ENCODE assay signal across 15 cellular contexts in the genomic region with DNA sequence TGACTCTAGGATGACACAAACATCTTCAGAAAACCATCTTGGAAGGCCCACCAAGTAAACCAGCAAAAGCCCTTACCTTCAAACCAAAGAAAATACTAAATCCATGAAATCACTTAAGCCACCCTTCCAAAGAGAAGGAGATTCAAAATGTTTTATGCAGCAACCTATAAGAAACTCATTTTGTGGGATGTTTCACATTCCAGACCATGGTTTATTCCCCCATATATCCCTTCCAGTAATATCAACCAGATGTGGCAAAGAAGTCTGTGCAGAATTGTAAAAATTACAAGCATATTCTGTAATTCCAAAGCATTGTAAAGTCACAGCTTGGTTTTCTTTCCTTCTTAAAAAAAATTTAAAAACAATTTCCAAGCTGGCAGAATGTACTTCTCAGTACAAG.
A peak's percentile ranks its signal among the peaks of the same experiment; 100 is the strongest.
DNase-seq lines count a peak whose midpoint lies in the region; FAIRE-seq and TF ChIP-seq lines count a peak whose summit lies in the region.
"Had no signal": no experiment of that assay in that cellular context is flagged by ENCODE, and none has a peak within 500 bp of the region (broad histone marks: within the 10 kb centered on the region; RNA-seq: fewer than 3 reads in every experiment).

No MANE protein-coding gene starts in this region.

- H3K9ac ChIP-seq in MM.1S (ENCODE audit: low read length), result no peak overlapping the region
- H3K9ac ChIP-seq: BLaER1 treated with 17β-estradiol and CSF1 and Interleukin-3, amounts not matched to agents 10 nM and 100 nM had no signal

- H3K4me3 ChIP-seq in BJ (ENCODE audit: low read depth, low read length) (no peak overlapping the region), SJSA1 (no peak overlapping the region), MM.1S (ENCODE audit: low read length) (no peak overlapping the region), uterus (no peak overlapping the region)
- H3K4me3 ChIP-seq: BLaER1 treated with 17β-estradiol and CSF1 and Interleukin-3, amounts not matched to agents 10 nM and 100 nM had no signal

- H3K9me3 Mint-ChIP-seq in nephron, result no peaks in the 10 kb centered on the region

- TF ChIP-seq CTCF in BJ (IDR thresholded peaks at IDR 0.05; ENCODE audit: insufficient read depth, low read depth, low read length), result no peak
- TF ChIP-seq CTCF in nephron (IDR thresholded peaks at IDR 0.05; ENCODE audit: unreplicated experiment in 3 of 3), result no peak
- no peak for TF ChIP-seq CTCF in MM.1S (IDR thresholded peaks at IDR 0.05; ENCODE audit: low read length)
- no peak for TF ChIP-seq CTCF in uterus (IDR thresholded peaks at IDR 0.05)

- H3K4me1 Mint-ChIP-seq in nephron, result peaks cover 7% of the 10 kb centered on the region

- H4K20me1 ChIP-seq in MM.1S (ENCODE audit: insufficient read depth, low read length), result no peaks in the 10 kb centered on the region
- H4K20me1 ChIP-seq: BLaER1 treated with 17β-estradiol and CSF1 and Interleukin-3, amounts not matched to agents 10 nM and 100 nM had no signal

- peaks cover 49% of the 10 kb centered on the region for H3K4me1 ChIP-seq in SJSA1 (replicated peaks)
- no peaks in the 10 kb centered on the region for H3K4me1 ChIP-seq in MM.1S (ENCODE audit: low read length)
- H3K4me1 ChIP-seq in uterus, result no peaks in the 10 kb centered on the region
- H3K4me1 ChIP-seq: BLaER1 treated with 17β-estradiol and CSF1 and Interleukin-3, amounts not matched to agents 10 nM and 100 nM had no signal

- TF ChIP-seq POLR2A in uterus (IDR thresholded peaks at IDR 0.05), result no peak

- H3K36me3 Mint-ChIP-seq in nephron (ENCODE audit: low read depth), result no peaks in the 10 kb centered on the region

- DNase-seq in BJ (ENCODE audit: low read depth), result peak; percentile 84
- DNase-seq in SJSA1 (ENCODE audit: low read depth in 1 of 2, low spot score in 2 of 2), result peak in 1 of 2 experiments; percentile 77
- no peak for DNase-seq in NCI-H2081 treated with DMSO at 0.1 percent for 48 hours (lab: John Stamatoyannopoulos, UW)
- no peak for DNase-seq in MM.1S
- no peak for DNase-seq in uterus
- DNase-seq: HCEC 1CT, KBM-7, NCI-H1092, NCI-H1694 treated with DMSO at 0.1 percent for 48 hours, NCI-H446, NCI-H748 treated with DMSO at 0.1 percent for 48 hours, PC-3 had no signal

- FAIRE-seq in endometrium (lab: Jason Lieb, UNC), result peak; percentile 86

- no peaks in the 10 kb centered on the region for H3K9me3 ChIP-seq in SJSA1 (replicated peaks)
- no peaks in the 10 kb centered on the region for H3K9me3 ChIP-seq in MM.1S (replicated peaks; ENCODE audit: insufficient read depth, low read length)
- no peaks in the 10 kb centered on the region for H3K9me3 ChIP-seq in uterus
- H3K9me3 ChIP-seq: BLaER1 treated with 17β-estradiol and CSF1 and Interleukin-3, amounts not matched to agents 10 nM and 100 nM had no signal

- H3K27me3 ChIP-seq in BJ (ENCODE audit: control insufficient read depth, insufficient read depth, low read length) (no peaks in the 10 kb centered on the region), SJSA1 (replicated peaks) (no peaks in the 10 kb centered on the region), MM.1S (replicated peaks; ENCODE audit: insufficient read depth, low read length) (no peaks in the 10 kb centered on the region), uterus (no peaks in the 10 kb centered on the region)
- H3K27me3 ChIP-seq: BLaER1 treated with 17β-estradiol and CSF1 and Interleukin-3, amounts not matched to agents 10 nM and 100 nM had no signal

- H3F3A ChIP-seq in MM.1S (ENCODE audit: insufficient read depth, low read length), result no peaks in the 10 kb centered on the region

- CTCF ChIA-PET in BJ (lab: Yijun Ruan, JAX), result interaction anchor here (0.9 kb wide), 1 partner anchor 197 kb away, joined by 3 read pairs; no protein-coding TSS in a partner anchor

- intact Hi-C loops in uterus (cut with DNase I; ENCODE audit: low total_unique reads), result no loop called here

- no peaks in the 10 kb centered on the region for H3K9me2 ChIP-seq in MM.1S (replicated peaks; ENCODE audit: insufficient read depth, low read length)

- H3K27ac ChIP-seq in SJSA1, result peak overlapping the region; percentile 65
- H3K27ac ChIP-seq in MM.1S (ENCODE audit: low read length), result no peak overlapping the region
- H3K27ac ChIP-seq in uterus, result no peak overlapping the region
- H3K27ac ChIP-seq: BLaER1 treated with 17β-estradiol and CSF1 and Interleukin-3, amounts not matched to agents 10 nM and 100 nM had no signal

- H3K36me3 ChIP-seq in BJ (ENCODE audit: control insufficient read depth, insufficient read depth, low read length), result no peaks in the 10 kb centered on the region
- no peaks in the 10 kb centered on the region for H3K36me3 ChIP-seq in SJSA1
- no peaks in the 10 kb centered on the region for H3K36me3 ChIP-seq in MM.1S (replicated peaks; ENCODE audit: insufficient read depth, low read length)
- no peaks in the 10 kb centered on the region for H3K36me3 ChIP-seq in uterus
- H3K36me3 ChIP-seq: BLaER1 treated with 17β-estradiol and CSF1 and Interleukin-3, amounts not matched to agents 10 nM and 100 nM had no signal

- H3K27ac Mint-ChIP-seq in nephron, result peak overlapping the region in 2 of 3 experiments; percentile 30 to 40

- no peak overlapping the region for H2AFZ ChIP-seq in MM.1S (ENCODE audit: low read length)

- H3K27me3 Mint-ChIP-seq in nephron (ENCODE audit: low read depth), result peaks cover 9% of the 10 kb centered on the region

- no peaks in the 10 kb centered on the region for H3K79me2 ChIP-seq in MM.1S (ENCODE audit: low read length)

- H3K4me2 ChIP-seq in MM.1S (ENCODE audit: low read depth, low read length), result no peak overlapping the region
- H3K4me2 ChIP-seq: BLaER1 treated with 17β-estradiol and CSF1 and Interleukin-3, amounts not matched to agents 10 nM and 100 nM had no signal

- POLR2A ChIA-PET in BJ (lab: Charles Lee), result interaction anchor here (0.6 to 0.7 kb wide), 2 partner anchors 166 to 365 kb away, joined by 3 to 4 read pairs; no protein-coding TSS in a partner anchor

- no peak overlapping the region for H3K4me3 Mint-ChIP-seq in nephron
